14 cellular contexts compared by ENCODE assay signal in the genomic region with DNA sequence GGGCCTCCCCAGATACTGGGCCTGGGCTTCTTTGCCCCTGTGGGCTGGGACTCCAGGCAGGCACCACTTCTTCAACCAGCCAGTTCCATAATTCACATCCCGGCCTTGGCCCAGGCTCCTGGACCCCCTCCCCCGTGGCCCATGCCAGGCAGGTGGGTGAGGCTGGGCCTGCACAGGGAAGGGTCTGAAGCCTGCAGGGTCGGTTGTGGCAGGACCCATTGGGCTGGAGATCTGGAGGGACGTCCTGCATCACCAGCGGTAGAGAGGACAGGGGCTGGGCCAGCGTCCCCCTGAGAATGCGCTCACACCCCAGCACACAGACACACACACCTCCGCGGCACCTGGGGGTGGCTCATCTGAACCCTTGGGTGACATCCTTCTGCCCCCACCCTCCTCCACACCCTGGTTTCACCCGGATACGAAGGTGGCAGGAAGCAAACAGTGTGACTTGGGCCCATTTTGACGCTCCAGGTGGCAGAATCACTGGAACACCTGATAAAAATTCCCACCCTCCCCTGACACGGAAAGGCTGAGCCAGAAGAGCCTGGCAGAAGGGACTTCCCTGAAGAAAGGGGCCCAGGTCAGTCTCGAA. TPM values are rescaled to one million over a fixed set of nuclear protein-coding genes. Genes with fewer than 3 reads are reported as not detected.
DNase-seq lines count a peak whose midpoint lies in the region; ATAC-seq and TF ChIP-seq lines count a peak whose summit lies in the region.
"Had no signal": no experiment of that assay in that cellular context is flagged by ENCODE, and none has a peak within 500 bp of the region (broad histone marks: within the 10 kb centered on the region; RNA-seq: fewer than 3 reads in every experiment).

No MANE protein-coding gene starts in this region.

- H3K9me3 Mint-ChIP-seq in activated naive CD8-positive, alpha-beta T cell treated with anti-CD3 and anti-CD28 coated beads, Interleukin-2, amount 10 ng/mL, durations not matched to agents 7 days and 5 days, result no peaks in the 10 kb centered on the region
- no peaks in the 10 kb centered on the region for H3K9me3 Mint-ChIP-seq in activated naive CD8-positive, alpha-beta T cell treated with anti-CD3 and anti-CD28 coated beads, Interleukin-2, amount 50 U/mL, for 24 hours
- H3K9me3 Mint-ChIP-seq in activated CD4-positive, alpha-beta memory T cell treated with anti-CD3 and anti-CD28 coated beads, Interleukin-2, amount 10 ng/mL, durations not matched to agents 7 days and 5 days, result no peaks in the 10 kb centered on the region
- H3K9me3 Mint-ChIP-seq: CD4-positive, alpha-beta T cell had no signal

- H3K4me3 ChIP-seq in mesenchymal stem cell (ENCODE audit: insufficient read depth in 1 of 2, low read depth in 1 of 2, low read length in 2 of 2) (peak overlapping the region in 1 of 2 experiments; percentile 3), heart right ventricle (no peak overlapping the region), ascending aorta (no peak overlapping the region)
- H3K4me3 ChIP-seq: GM23248, PC-9 had no signal

- no peak overlapping the region for H3K9ac ChIP-seq in mesenchymal stem cell (ENCODE audit: low read length)
- H3K9ac ChIP-seq: GM23248 had no signal

- H3K18ac ChIP-seq in mesenchymal stem cell (ENCODE audit: low read depth in 1 of 2, low read length in 2 of 2), result no peak overlapping the region

- H2BK15ac ChIP-seq in mesenchymal stem cell (ENCODE audit: low read depth, poor library complexity, severe bottlenecking), result no peak overlapping the region

- CTCF ChIA-PET in activated CD4-positive, alpha-beta memory T cell treated with anti-CD3 and anti-CD28 coated beads, Interleukin-2, amount 10 ng/mL, durations not matched to agents 7 days and 5 days (lab: Charles Lee), result interaction anchor here (0.6 to 9.5 kb wide), 20 partner anchors 8 to 345 kb away, joined by 3 to 167 read pairs (median 4); no protein-coding TSS in a partner anchor

- H2BK12ac ChIP-seq in mesenchymal stem cell (ENCODE audit: low read length in 2 of 2), result no peak overlapping the region

- WGBS in mesenchymal stem cell, result 86% methylated on average over 14 of the region's 14 CpGs
- 87 to 92% methylated on average over 14 of the region's 14 CpGs for WGBS in heart right ventricle, 2 donors

- H3K36me3 ChIP-seq in mesenchymal stem cell (ENCODE audit: control insufficient read depth in 1 of 2, insufficient read depth in 2 of 2, low read depth in 1 of 2, low read length in 2 of 2) (no peaks in the 10 kb centered on the region), heart right ventricle (no peaks in the 10 kb centered on the region), ascending aorta (no peaks in the 10 kb centered on the region)

- peaks cover 21% of the 10 kb centered on the region for H3K4me1 Mint-ChIP-seq in activated naive CD8-positive, alpha-beta T cell treated with anti-CD3 and anti-CD28 coated beads, Interleukin-2, amount 10 ng/mL, durations not matched to agents 7 days and 5 days
- H3K4me1 Mint-ChIP-seq in activated naive CD8-positive, alpha-beta T cell treated with anti-CD3 and anti-CD28 coated beads, Interleukin-2, amount 50 U/mL, for 24 hours, result peaks cover 42% of the 10 kb centered on the region
- peaks cover 50% of the 10 kb centered on the region for H3K4me1 Mint-ChIP-seq in activated CD4-positive, alpha-beta memory T cell treated with anti-CD3 and anti-CD28 coated beads, Interleukin-2, amount 10 ng/mL, durations not matched to agents 7 days and 5 days

- intact Hi-C loops in heart right ventricle (cut with DNase I), result loop anchor here (1.0 to 5.0 kb wide), 3 partner anchors 122 to 123 kb away; no protein-coding TSS in a partner anchor
- intact Hi-C loops in ascending aorta (cut with DNase I), result loop anchor here (5.0 kb wide), 1 partner anchor 123 kb away; no protein-coding TSS in a partner anchor

- H2BK120ac ChIP-seq in mesenchymal stem cell (ENCODE audit: low read depth, low read length), result no peak overlapping the region

- no peak overlapping the region for H2BK5ac ChIP-seq in mesenchymal stem cell (ENCODE audit: low read depth, low read length, poor library complexity, severe bottlenecking)

- peak overlapping the region; percentile 51 for H3K27ac Mint-ChIP-seq in activated naive CD8-positive, alpha-beta T cell treated with anti-CD3 and anti-CD28 coated beads, Interleukin-2, amount 10 ng/mL, durations not matched to agents 7 days and 5 days
- no peak overlapping the region for H3K27ac Mint-ChIP-seq in activated naive CD8-positive, alpha-beta T cell treated with anti-CD3 and anti-CD28 coated beads, Interleukin-2, amount 50 U/mL, for 24 hours
- H3K27ac Mint-ChIP-seq in activated CD4-positive, alpha-beta memory T cell treated with anti-CD3 and anti-CD28 coated beads, Interleukin-2, amount 10 ng/mL, durations not matched to agents 7 days and 5 days, result peak overlapping the region; percentile 35
- H3K27ac Mint-ChIP-seq: CD4-positive, alpha-beta T cell had no signal

- H4K91ac ChIP-seq in mesenchymal stem cell (ENCODE audit: low read length), result no peak overlapping the region

- TF ChIP-seq CTCF in heart right ventricle (IDR thresholded peaks at IDR 0.05), result no peak
- no peak for TF ChIP-seq CTCF in ascending aorta (IDR thresholded peaks at IDR 0.05)

- no peak overlapping the region for H3K4ac ChIP-seq in mesenchymal stem cell (ENCODE audit: low read depth in 1 of 2, low read length in 2 of 2)

- H3K27me3 Mint-ChIP-seq in activated naive CD8-positive, alpha-beta T cell treated with anti-CD3 and anti-CD28 coated beads, Interleukin-2, amount 10 ng/mL, durations not matched to agents 7 days and 5 days, result no peaks in the 10 kb centered on the region
- H3K27me3 Mint-ChIP-seq in activated naive CD8-positive, alpha-beta T cell treated with anti-CD3 and anti-CD28 coated beads, Interleukin-2, amount 50 U/mL, for 24 hours, result no peaks in the 10 kb centered on the region
- H3K27me3 Mint-ChIP-seq in activated CD4-positive, alpha-beta memory T cell treated with anti-CD3 and anti-CD28 coated beads, Interleukin-2, amount 10 ng/mL, durations not matched to agents 7 days and 5 days, result no peaks in the 10 kb centered on the region
- H3K27me3 Mint-ChIP-seq: CD4-positive, alpha-beta T cell had no signal

- no peaks in the 10 kb centered on the region for H3K27me3 ChIP-seq in mesenchymal stem cell (ENCODE audit: control insufficient read depth in 1 of 2, insufficient read depth in 1 of 2, low read length in 2 of 2)
- H3K27me3 ChIP-seq in heart right ventricle, result no peaks in the 10 kb centered on the region
- no peaks in the 10 kb centered on the region for H3K27me3 ChIP-seq in ascending aorta

- H3K9me3 ChIP-seq in mesenchymal stem cell (ENCODE audit: control insufficient read depth, low read length) (no peaks in the 10 kb centered on the region), heart right ventricle (no peaks in the 10 kb centered on the region), ascending aorta (no peaks in the 10 kb centered on the region)

- POLR2A ChIA-PET in activated naive CD8-positive, alpha-beta T cell treated with anti-CD3 and anti-CD28 coated beads, Interleukin-2, amount 10 ng/mL, durations not matched to agents 7 days and 5 days (lab: Charles Lee), result interaction anchor here (0.7 to 1.5 kb wide), 4 partner anchors 14 to 120 kb away, joined by 3 to 4 read pairs (median 4); no protein-coding TSS in a partner anchor
- POLR2A ChIA-PET in activated CD4-positive, alpha-beta memory T cell treated with anti-CD3 and anti-CD28 coated beads, Interleukin-2, amount 10 ng/mL, durations not matched to agents 7 days and 5 days (lab: Charles Lee), result interaction anchor here (0.5 to 9.4 kb wide), 3 partner anchors 16 to 121 kb away, joined by 3 to 158 read pairs (median 16); partner anchors contain the start of gene TFRC

- H3K4me3 Mint-ChIP-seq in activated naive CD8-positive, alpha-beta T cell treated with anti-CD3 and anti-CD28 coated beads, Interleukin-2, amount 10 ng/mL, durations not matched to agents 7 days and 5 days, result no peak overlapping the region
- no peak overlapping the region for H3K4me3 Mint-ChIP-seq in activated naive CD8-positive, alpha-beta T cell treated with anti-CD3 and anti-CD28 coated beads, Interleukin-2, amount 50 U/mL, for 24 hours
- H3K4me3 Mint-ChIP-seq in activated CD4-positive, alpha-beta memory T cell treated with anti-CD3 and anti-CD28 coated beads, Interleukin-2, amount 10 ng/mL, durations not matched to agents 7 days and 5 days, result no peak overlapping the region
- H3K4me3 Mint-ChIP-seq: CD4-positive, alpha-beta T cell had no signal

- no peak overlapping the region for H3K14ac ChIP-seq in mesenchymal stem cell (ENCODE audit: low read length in 2 of 2)

- H3K27ac ChIP-seq in mesenchymal stem cell (ENCODE audit: low read length, poor library complexity, severe bottlenecking) (no peak overlapping the region), heart right ventricle (no peak overlapping the region), ascending aorta (no peak overlapping the region)
- H3K27ac ChIP-seq: GM23248, PC-9 had no signal

- no peaks in the 10 kb centered on the region for H3K36me3 Mint-ChIP-seq in activated naive CD8-positive, alpha-beta T cell treated with anti-CD3 and anti-CD28 coated beads, Interleukin-2, amount 10 ng/mL, durations not matched to agents 7 days and 5 days
- H3K36me3 Mint-ChIP-seq in activated naive CD8-positive, alpha-beta T cell treated with anti-CD3 and anti-CD28 coated beads, Interleukin-2, amount 50 U/mL, for 24 hours (ENCODE audit: low read depth), result no peaks in the 10 kb centered on the region
- peaks cover 2% of the 10 kb centered on the region for H3K36me3 Mint-ChIP-seq in activated CD4-positive, alpha-beta memory T cell treated with anti-CD3 and anti-CD28 coated beads, Interleukin-2, amount 10 ng/mL, durations not matched to agents 7 days and 5 days (ENCODE audit: low read depth)

- no peak for ATAC-seq in activated naive CD8-positive, alpha-beta T cell treated with anti-CD3 and anti-CD28 coated beads, Interleukin-2, amount 10 ng/mL, durations not matched to agents 7 days and 5 days (ENCODE audit: low read depth)
- no peak for ATAC-seq in activated naive CD8-positive, alpha-beta T cell treated with anti-CD3 and anti-CD28 coated beads, Interleukin-2, amount 50 U/mL, for 24 hours
- no peak for ATAC-seq in heart right ventricle

- H2AFZ ChIP-seq in mesenchymal stem cell (ENCODE audit: low read depth, low read length), result no peak overlapping the region
- H2AFZ ChIP-seq: GM23248, PC-9 had no signal

- H3K4me1 ChIP-seq in mesenchymal stem cell (ENCODE audit: control insufficient read depth, insufficient read depth, low read depth, low read length), result peaks cover 10% of the 10 kb centered on the region
- peaks cover 0 to 45% (median 20%) of the 10 kb centered on the region in 9 donors for H3K4me1 ChIP-seq in heart right ventricle
- no peaks in the 10 kb centered on the region for H3K4me1 ChIP-seq in ascending aorta

- H3K4me2 ChIP-seq in mesenchymal stem cell (ENCODE audit: low read length, poor library complexity, severe bottlenecking), result no peak overlapping the region
- H3K4me2 ChIP-seq: PC-9 had no signal

- H3K23ac ChIP-seq in mesenchymal stem cell (ENCODE audit: low read length in 2 of 2), result no peak overlapping the region

- peak overlapping the region; percentile 46 for H4K8ac ChIP-seq in mesenchymal stem cell (ENCODE audit: low read length)

- DNase-seq in activated naive CD8-positive, alpha-beta T cell treated with anti-CD3 and anti-CD28 coated beads, Interleukin-2, amount 10 ng/mL, durations not matched to agents 7 days and 5 days, result no peak
- no peak for DNase-seq in activated naive CD8-positive, alpha-beta T cell treated with anti-CD3 and anti-CD28 coated beads, Interleukin-2, amount 50 U/mL, for 24 hours
- DNase-seq in activated CD4-positive, alpha-beta memory T cell treated with anti-CD3 and anti-CD28 coated beads, Interleukin-2, amount 10 ng/mL, durations not matched to agents 7 days and 5 days, result no peak
- no peak for DNase-seq in mesenchymal stem cell
- no peak for DNase-seq in GM19240 (ENCODE audit: insufficient read length, low spot score)
- DNase-seq in heart right ventricle, result no peak
- DNase-seq in ascending aorta (ENCODE audit: low spot score in 2 of 2), result no peak
- no peak for DNase-seq in MV-4-11 (lab: John Stamatoyannopoulos, UW)
- DNase-seq: NCI-H526 treated with DMSO at 0.1 percent for 48 hours had no signal

- no peak overlapping the region for H2AK5ac ChIP-seq in mesenchymal stem cell (ENCODE audit: low read length, severe bottlenecking)

- H3K79me1 ChIP-seq in mesenchymal stem cell (replicated peaks; ENCODE audit: low read length, poor library complexity, severe bottlenecking), result no peaks in the 10 kb centered on the region

RNA-seq across cellular contexts. Expression of gene ZDHHC19, which starts 15.4 kb away (rescaled TPM):
- total RNA-seq in activated naive CD8-positive, alpha-beta T cell treated with anti-CD3 and anti-CD28 coated beads, Interleukin-2, amount 10 ng/mL, durations not matched to agents 7 days and 5 days, result not detected
- total RNA-seq in activated CD4-positive, alpha-beta memory T cell treated with anti-CD3 and anti-CD28 coated beads, Interleukin-2, amount 10 ng/mL, durations not matched to agents 7 days and 5 days, result under 1 TPM in 1 of 2 experiments, not detected in 1; 0.63 TPM
- not detected for polyA plus RNA-seq in mesenchymal stem cell (2013, experiment 1 of 2)
- not detected for polyA plus RNA-seq in mesenchymal stem cell (2013, experiment 2 of 2)
- total RNA-seq in heart right ventricle (1 to 10 TPM in 1 of 10 donors, under 1 TPM in 1, not detected in 8; 0.77 to 1.3 TPM), ascending aorta (not detected)
- polyA plus RNA-seq in heart right ventricle, result under 1 TPM in 1 of 2 donors, not detected in 1; 0.19 TPM
- total RNA-seq: CD4-positive, alpha-beta T cell; GM23248; HT1080; M059J; PC-9 had no signal
- polyA plus RNA-seq: GM23248 had no signal

RNA-seq across cellular contexts. Expression of gene SLC51A, which starts 20.6 kb away (rescaled TPM):
- total RNA-seq in activated naive CD8-positive, alpha-beta T cell treated with anti-CD3 and anti-CD28 coated beads, Interleukin-2, amount 10 ng/mL, durations not matched to agents 7 days and 5 days, result not detected
- not detected for total RNA-seq in activated CD4-positive, alpha-beta memory T cell treated with anti-CD3 and anti-CD28 coated beads, Interleukin-2, amount 10 ng/mL, durations not matched to agents 7 days and 5 days
- not detected for polyA plus RNA-seq in mesenchymal stem cell (2013, experiment 1 of 2)
- not detected for polyA plus RNA-seq in mesenchymal stem cell (2013, experiment 2 of 2)
- total RNA-seq in heart right ventricle (under 1 TPM in 3 of 10 donors, not detected in 7; 0.29 to 0.53 (median 0.52) TPM), ascending aorta (not detected)
- polyA plus RNA-seq in heart right ventricle, result 1 to 10 TPM in 1 of 2 donors, under 1 TPM in 1; 0.23 to 1.0 TPM
- total RNA-seq: CD4-positive, alpha-beta T cell; GM23248; HT1080; M059J had no signal
